ENCODE assay signal across 15 cellular contexts in genomic region chr3:99871231-99871898, GRCh38. TPM values are rescaled to one million over a fixed set of nuclear protein-coding genes. Genes with fewer than 3 reads are reported as not detected.
A peak's percentile ranks its signal among the peaks of the same experiment; 100 is the strongest.
DNase-seq lines count a peak whose midpoint lies in the region; ATAC-seq, FAIRE-seq and TF ChIP-seq lines count a peak whose summit lies in the region.
"Had no signal": no experiment of that assay in that cellular context is flagged by ENCODE, and none has a peak within 500 bp of the region (broad histone marks: within the 10 kb centered on the region; RNA-seq: fewer than 3 reads in every experiment).

No MANE protein-coding gene starts in this region.

- in situ Hi-C loops in Panc1 (cut with HindIII; ENCODE audit: low pct_unique_long_range_greater_than_20kb, low sequenced_read_pairs) = no loop called here

- peak overlapping the region; percentile 13; the same call in 1 of the 2 replicates for H3K27ac ChIP-seq in Panc1 (ENCODE audit: low read length)
- H3K27ac ChIP-seq in muscle layer of duodenum (ENCODE audit: low read length) = peak overlapping the region; percentile 98
- H3K27ac ChIP-seq in tibial artery = peak overlapping the region; percentile 96 to 97

- CTCF ChIA-PET in Panc1 (lab: Charles Lee) = interaction anchor here (0.6 kb wide), 1 partner anchor 17 kb away, joined by 3 read pairs; no protein-coding TSS in a partner anchor

- FAIRE-seq in frontal cortex (lab: Jason Lieb, UNC) = no peak

- H3K4me1 ChIP-seq in Panc1 (ENCODE audit: control insufficient read depth, insufficient read depth, low read length) (peaks cover 15% of the 10 kb centered on the region; the same call in 1 of the 2 replicates), muscle layer of duodenum (ENCODE audit: control insufficient read depth in 1 of 2, insufficient read depth in 2 of 2, low read length in 2 of 2) (peaks cover 14 to 64% of the 10 kb centered on the region in 2 donors), tibial artery (peaks cover 0 to 60% (median 36%) of the 10 kb centered on the region in 4 donors)

- no TSS peak for BruUV-seq in Panc1 (replicated peaks; lab: Mats Ljungman, UMichigan)

- TF ChIP-seq CTCF in Panc1 (IDR thresholded peaks at IDR 0.05) (no peak), tibial artery (IDR thresholded peaks at IDR 0.05) (no peak)

- ATAC-seq in Panc1 = no peak
- ATAC-seq: activated CD8-positive, alpha-beta T cell treated with anti-CD3 and anti-CD28 coated beads for 36 hours had no signal

- H3K36me3 ChIP-seq in Panc1 (ENCODE audit: control insufficient read depth, insufficient read depth, low read length) = no peaks in the 10 kb centered on the region
- peaks cover 9 to 17% of the 10 kb centered on the region in 2 donors for H3K36me3 ChIP-seq in muscle layer of duodenum (ENCODE audit: control insufficient read depth in 1 of 2, insufficient read depth in 2 of 2, low read length in 2 of 2)
- H3K36me3 ChIP-seq in tibial artery = peaks cover 0 to 10% (median 0%) of the 10 kb centered on the region in 3 donors

- H3K27me3 ChIP-seq in Panc1 (ENCODE audit: control insufficient read depth, insufficient read depth, low read length) (no peaks in the 10 kb centered on the region), muscle layer of duodenum (ENCODE audit: low read depth, low read length) (no peaks in the 10 kb centered on the region), tibial artery (no peaks in the 10 kb centered on the region)

- POLR2A ChIA-PET in Panc1 (lab: Charles Lee) = no interaction called here

- no peaks in the 10 kb centered on the region for H3K9me3 ChIP-seq in Panc1 (ENCODE audit: control insufficient read depth, insufficient read depth, low read depth, low read length)
- no peaks in the 10 kb centered on the region for H3K9me3 ChIP-seq in muscle layer of duodenum (ENCODE audit: control insufficient read depth in 1 of 2, low read length in 2 of 2)
- no peaks in the 10 kb centered on the region for H3K9me3 ChIP-seq in tibial artery

- no peak overlapping the region for H3K4me3 ChIP-seq in Panc1 (ENCODE audit: low read depth in 2 of 2, low read length in 2 of 2)
- peak overlapping the region; percentile 78 to 86 for H3K4me3 ChIP-seq in muscle layer of duodenum (ENCODE audit: low read depth in 1 of 2, low read length in 2 of 2)
- peak overlapping the region; percentile 74 to 87 for H3K4me3 ChIP-seq in tibial artery

- DNase-seq in Panc1 (ENCODE audit: low read depth, low spot score) = no peak
- DNase-seq in dermis blood vessel endothelial cell = peak; percentile 9
- DNase-seq in tibial artery = no peak
- no peak for DNase-seq in posterior cingulate gyrus
- no peak for DNase-seq in activated CD4-positive, alpha-beta T cell treated with anti-CD3 and anti-CD28 coated beads for 4 hours
- DNase-seq in frontal cortex (ENCODE audit: low spot score in 2 of 2) = no peak
- DNase-seq: activated CD8-positive, alpha-beta T cell treated with anti-CD3 and anti-CD28 coated beads for 36 hours; C1 segment of cervical spinal cord; DND-41; head of caudate nucleus; NCI-H187; NCI-H526 treated with DMSO at 0.1 percent for 48 hours; nucleus accumbens; T-helper 9 cell had no signal

- intact Hi-C loops in Panc1 (cut with micrococcal nuclease; ENCODE audit: unreplicated experiment) = no loop called here
- intact Hi-C loops in tibial artery (cut with DNase I; ENCODE audit: low total_unique reads) = no loop called here
- intact Hi-C loops in posterior cingulate gyrus (cut with DNase I) = no loop called here

RNA-seq across cellular contexts. Expression of gene CMSS1, which starts 53.7 kb away (rescaled TPM):
- 86.3 TPM for total RNA-seq in Panc1 (2021; ENCODE audit: unreplicated experiment)
- polyA plus RNA-seq in Panc1 (2012; ENCODE audit: insufficient read length) = 96.3 TPM
- 7.5 and 15.5 TPM in 2 replicates for total RNA-seq in dermis blood vessel endothelial cell
- total RNA-seq in frontal cortex = 8.2 TPM

Comparison
In these comparisons a context has a peak if more than half of its experiments do, and no peak if none do; other contexts are left out.
1. H3K27ac ChIP-seq: peak in every context shown above with its lines; median percentile 98 in muscle layer of duodenum; 96 in tibial artery; 13 in Panc1.
2. H3K4me3 ChIP-seq: peak in muscle layer of duodenum (2 of 2) and tibial artery (2 of 2); none in Panc1 (0 of 2).